ENCODE assay signal across 16 cellular contexts in genomic region chr3:123151251-123151705, GRCh38. TPM values are rescaled to one million over a fixed set of nuclear protein-coding genes. Genes with fewer than 3 reads are reported as not detected.
DNase-seq lines count a peak whose midpoint lies in the region; ATAC-seq, FAIRE-seq and TF ChIP-seq lines count a peak whose summit lies in the region.
"Had no signal": no experiment of that assay in that cellular context is flagged by ENCODE, and none has a peak within 500 bp of the region (broad histone marks: within the 10 kb centered on the region; RNA-seq: fewer than 3 reads in every experiment).

No MANE protein-coding gene starts in this region.

- TF ChIP-seq CTCF in heart right ventricle (IDR thresholded peaks at IDR 0.05) (no peak), left ventricle myocardium inferior (IDR thresholded peaks at IDR 0.05; ENCODE audit: borderline replicate concordance) (no peak), omental fat pad (IDR thresholded peaks at IDR 0.05) (no peak)

- ATAC-seq in heart right ventricle = peak in 5 of 8 donors; percentile 20 to 61 (median 37)
- ATAC-seq in stimulated activated memory B cell treated with anti-CD40 and anti-IgM and Interleukin-4, amounts not matched to agents 10 μg/mL and 1 μg/mL and 100 μg/mL, for 72 hours = no peak
- no peak for ATAC-seq in omental fat pad (ENCODE audit: low FRiP score)
- no peak for ATAC-seq in GM21825 (IDR thresholded peaks at IDR 0.05; ENCODE audit: unreplicated experiment)
- ATAC-seq: gastroesophageal sphincter, GM12878 had no signal

- peak overlapping the region; percentile 27 for H3K9ac ChIP-seq in Karpas-422 (ENCODE audit: low read length)

- 72 to 74% methylated on average over 7 of the region's 7 CpGs for whole genome bisulfite sequencing in heart right ventricle, 2 donors

- intact Hi-C loops in heart right ventricle (cut with DNase I) (no loop called here), left ventricle myocardium inferior (cut with micrococcal nuclease) (no loop called here)
- intact Hi-C loops in dendritic cell treated with granulocyte-macrophage colony-stimulating factor and Interleukin-4, amounts not matched to agents 40 ng/mL and 50 ng/mL, for 4 days (cut with micrococcal nuclease) = no loop called here

- no peak overlapping the region for H3K4me2 ChIP-seq in Karpas-422 (ENCODE audit: low read depth, low read length, poor library complexity, severe bottlenecking)

- H3K27ac Mint-ChIP-seq in dendritic cell treated with granulocyte-macrophage colony-stimulating factor and Interleukin-4, amounts not matched to agents 40 ng/mL and 50 ng/mL, for 4 days = peak overlapping the region; percentile 50
- peak overlapping the region; percentile 17 for H3K27ac Mint-ChIP-seq in stimulated activated memory B cell treated with anti-CD40 and anti-IgM and Interleukin-4, amounts not matched to agents 10 μg/mL and 1 μg/mL and 100 μg/mL, for 72 hours
- H3K27ac Mint-ChIP-seq: progenitor cell of endocrine pancreas had no signal

- no peaks in the 10 kb centered on the region for H3K27me3 Mint-ChIP-seq in dendritic cell treated with granulocyte-macrophage colony-stimulating factor and Interleukin-4, amounts not matched to agents 40 ng/mL and 50 ng/mL, for 4 days
- no peaks in the 10 kb centered on the region for H3K27me3 Mint-ChIP-seq in stimulated activated memory B cell treated with anti-CD40 and anti-IgM and Interleukin-4, amounts not matched to agents 10 μg/mL and 1 μg/mL and 100 μg/mL, for 72 hours
- H3K27me3 Mint-ChIP-seq: activated naive CD4-positive, alpha-beta T cell treated with anti-CD3 and anti-CD28 coated beads, Interleukin-2, amount 50 U/mL, for 24 hours; progenitor cell of endocrine pancreas had no signal

- FAIRE-seq in H54 (lab: Jason Lieb, UNC) = no peak
- FAIRE-seq: endothelial cell of umbilical vein, GM12878 had no signal

- peaks cover 49% of the 10 kb centered on the region for H3K4me1 Mint-ChIP-seq in dendritic cell treated with granulocyte-macrophage colony-stimulating factor and Interleukin-4, amounts not matched to agents 40 ng/mL and 50 ng/mL, for 4 days (ENCODE audit: low read depth)
- H3K4me1 Mint-ChIP-seq in stimulated activated memory B cell treated with anti-CD40 and anti-IgM and Interleukin-4, amounts not matched to agents 10 μg/mL and 1 μg/mL and 100 μg/mL, for 72 hours = peaks cover 10% of the 10 kb centered on the region
- H3K4me1 Mint-ChIP-seq: activated naive CD4-positive, alpha-beta T cell treated with anti-CD3 and anti-CD28 coated beads, Interleukin-2, amount 50 U/mL, for 24 hours had no signal

- peaks cover 0 to 89% (median 8%) of the 10 kb centered on the region in 9 donors for H3K36me3 ChIP-seq in heart right ventricle
- H3K36me3 ChIP-seq in left ventricle myocardium inferior = peaks cover 63% of the 10 kb centered on the region
- no peaks in the 10 kb centered on the region for H3K36me3 ChIP-seq in Karpas-422 (ENCODE audit: insufficient read depth, low read length)

- no peak for DNase-seq in heart right ventricle
- DNase-seq in left ventricle myocardium inferior = no peak
- no peak for DNase-seq in Karpas-422
- DNase-seq in omental fat pad (ENCODE audit: low spot score) = no peak
- no peak for DNase-seq in H54 (ENCODE audit: insufficient read length, low spot score)
- DNase-seq: caudate nucleus, Kasumi-1, NCI-H526 treated with DMSO at 0.1 percent for 48 hours had no signal

- H3K9me2 ChIP-seq in Karpas-422 (replicated peaks; ENCODE audit: insufficient read depth, low read length) = no peaks in the 10 kb centered on the region

- H3K27ac ChIP-seq in heart right ventricle (no peak overlapping the region), left ventricle myocardium inferior (replicated peaks) (no peak overlapping the region), Karpas-422 (ENCODE audit: low read length) (peak overlapping the region; percentile 81; the same call in 1 of the 2 replicates)
- H3K27ac ChIP-seq: gastroesophageal sphincter had no signal

- H3K4me1 ChIP-seq in heart right ventricle (peaks cover 0 to 29% (median 0%) of the 10 kb centered on the region in 9 donors), left ventricle myocardium inferior (peaks cover 17% of the 10 kb centered on the region), Karpas-422 (ENCODE audit: low read length) (peaks cover 49% of the 10 kb centered on the region)
- H3K4me1 ChIP-seq: gastroesophageal sphincter had no signal

- no peaks in the 10 kb centered on the region for H3K27me3 ChIP-seq in heart right ventricle
- no peaks in the 10 kb centered on the region for H3K27me3 ChIP-seq in left ventricle myocardium inferior (ENCODE audit: low read depth)
- no peaks in the 10 kb centered on the region for H3K27me3 ChIP-seq in Karpas-422 (ENCODE audit: low read length)
- H3K27me3 ChIP-seq: gastroesophageal sphincter had no signal

- H3K9me3 ChIP-seq in heart right ventricle (no peaks in the 10 kb centered on the region), left ventricle myocardium inferior (replicated peaks) (no peaks in the 10 kb centered on the region), Karpas-422 (ENCODE audit: low read length) (no peaks in the 10 kb centered on the region)
- H3K9me3 ChIP-seq: gastroesophageal sphincter had no signal

- no peaks in the 10 kb centered on the region for H4K20me1 ChIP-seq in Karpas-422 (ENCODE audit: insufficient read depth, low read depth, low read length)

- no peak overlapping the region for H3K4me3 ChIP-seq in heart right ventricle
- H3K4me3 ChIP-seq in left ventricle myocardium inferior = no peak overlapping the region
- no peak overlapping the region for H3K4me3 ChIP-seq in Karpas-422 (ENCODE audit: low read length)
- H3K4me3 ChIP-seq: gastroesophageal sphincter, GM12878 had no signal

- H3K36me3 Mint-ChIP-seq in dendritic cell treated with granulocyte-macrophage colony-stimulating factor and Interleukin-4, amounts not matched to agents 40 ng/mL and 50 ng/mL, for 4 days (ENCODE audit: low read depth) = peaks cover 37% of the 10 kb centered on the region
- H3K36me3 Mint-ChIP-seq in stimulated activated memory B cell treated with anti-CD40 and anti-IgM and Interleukin-4, amounts not matched to agents 10 μg/mL and 1 μg/mL and 100 μg/mL, for 72 hours = peaks cover 69% of the 10 kb centered on the region

- H3K79me2 ChIP-seq in Karpas-422 (ENCODE audit: low read length) = no peaks in the 10 kb centered on the region

- TF ChIP-seq POLR2A in H54 (IDR thresholded peaks at IDR 0.05; ENCODE audit: low read depth, low read length) = no peak

- no peak overlapping the region for H2AFZ ChIP-seq in Karpas-422 (ENCODE audit: low read length)

- no peaks in the 10 kb centered on the region for H3K9me3 Mint-ChIP-seq in dendritic cell treated with granulocyte-macrophage colony-stimulating factor and Interleukin-4, amounts not matched to agents 40 ng/mL and 50 ng/mL, for 4 days
- peaks cover 13% of the 10 kb centered on the region for H3K9me3 Mint-ChIP-seq in stimulated activated memory B cell treated with anti-CD40 and anti-IgM and Interleukin-4, amounts not matched to agents 10 μg/mL and 1 μg/mL and 100 μg/mL, for 72 hours

- H3K4me3 Mint-ChIP-seq in dendritic cell treated with granulocyte-macrophage colony-stimulating factor and Interleukin-4, amounts not matched to agents 40 ng/mL and 50 ng/mL, for 4 days = no peak overlapping the region
- no peak overlapping the region for H3K4me3 Mint-ChIP-seq in stimulated activated memory B cell treated with anti-CD40 and anti-IgM and Interleukin-4, amounts not matched to agents 10 μg/mL and 1 μg/mL and 100 μg/mL, for 72 hours
- H3K4me3 Mint-ChIP-seq: activated naive CD4-positive, alpha-beta T cell treated with anti-CD3 and anti-CD28 coated beads, Interleukin-2, amount 50 U/mL, for 24 hours had no signal

RNA-seq across cellular contexts. Expression of gene SEC22A, which starts 50.5 kb away (rescaled TPM):
- total RNA-seq in heart right ventricle (10 to 100 TPM in 6 of 10 donors, 1 to 10 TPM in 4; 7.0 to 13.6 (median 10.3) TPM), left ventricle myocardium inferior (9.5 TPM), omental fat pad (10 to 100 TPM; 18.4 to 33.7 (median 31.1) TPM)
- 1 to 10 TPM; 2.9 to 9.5 TPM for polyA plus RNA-seq in heart right ventricle
- total RNA-seq in Karpas-422 (2014; rRNA removed; shearing (Covaris generic); ENCODE audit: low replicate concordance) = 15.8 and 46.3 TPM in 2 replicates

Comparison
In these comparisons a context has a peak if more than half of its experiments do, and no peak if none do; other contexts are left out.
1. ATAC-seq: peak in heart right ventricle (5 of 8); none in stimulated activated memory B cell treated with anti-CD40 and anti-IgM and Interleukin-4, amounts not matched to agents 10 μg/mL and 1 μg/mL and 100 μg/mL, for 72 hours (single experiment), omental fat pad (single experiment) and GM21825 (single experiment).